2 cellular contexts compared by ENCODE assay signal in the genomic region with DNA sequence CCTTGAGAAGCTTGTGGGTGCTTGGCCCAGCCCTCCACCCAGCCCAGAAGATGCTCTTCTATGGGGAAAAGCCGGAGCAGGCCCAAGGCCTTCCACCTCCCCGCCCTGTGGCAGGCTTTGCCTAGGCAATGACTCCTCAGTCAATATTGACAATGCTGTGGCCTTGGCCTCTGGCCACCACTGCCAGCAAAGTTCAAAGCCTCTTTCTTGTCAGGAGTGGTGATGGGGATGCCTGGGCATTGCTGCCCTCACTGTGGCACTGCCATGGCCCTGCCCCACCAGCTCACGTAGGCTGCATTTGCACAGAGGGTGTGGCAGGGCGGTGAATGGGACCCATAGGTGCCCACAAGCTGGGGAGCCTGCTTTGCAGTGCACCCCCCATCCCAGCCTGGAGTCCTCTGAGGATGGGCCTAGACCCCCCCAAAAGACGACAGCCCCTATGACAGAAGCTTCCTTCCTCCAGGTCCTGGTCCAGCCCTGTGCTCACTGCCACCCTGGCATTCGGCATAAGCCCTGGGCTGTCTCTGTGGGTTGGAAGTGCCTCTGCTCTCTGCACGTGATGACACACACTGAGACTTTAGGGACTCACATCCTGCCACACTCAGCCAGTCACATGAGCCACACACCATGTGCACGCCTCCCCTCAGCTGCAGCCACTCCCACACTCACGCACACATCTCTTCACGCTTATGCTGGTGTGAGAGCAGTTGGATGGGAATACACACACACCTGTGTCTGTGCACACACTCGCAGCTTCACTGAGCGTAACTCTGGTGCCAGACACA.
TF ChIP-seq lines count a peak whose summit lies in the region.

No MANE protein-coding gene starts in this region.

TF ChIP-seq in IMR-90, 13 proteins besides CTCF, POLR2A, EP300 and RAD21:
- peak; percentile 63 for TF ChIP-seq BHLHE40 (IDR thresholded peaks at IDR 0.05; ENCODE audit: low read depth, low read length)
- TF ChIP-seq, protein P1, sequence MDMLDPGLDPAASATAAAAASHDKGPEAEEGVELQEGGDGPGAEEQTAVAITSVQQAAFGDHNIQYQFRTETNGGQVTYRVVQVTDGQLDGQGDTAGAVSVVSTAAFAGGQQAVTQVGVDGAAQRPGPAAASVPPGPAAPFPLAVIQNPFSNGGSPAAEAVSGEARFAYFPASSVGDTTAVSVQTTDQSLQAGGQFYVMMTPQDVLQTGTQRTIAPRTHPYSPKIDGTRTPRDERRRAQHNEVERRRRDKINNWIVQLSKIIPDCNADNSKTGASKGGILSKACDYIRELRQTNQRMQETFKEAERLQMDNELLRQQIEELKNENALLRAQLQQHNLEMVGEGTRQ (IDR thresholded peaks at IDR 0.05; ENCODE audit: low read depth, low read length): peak; percentile 56
- TF ChIP-seq RCOR1 (IDR thresholded peaks at IDR 0.05; ENCODE audit: insufficient replicate concordance, low read length): no peak

TF ChIP-seq in GM12878, 131 proteins besides CTCF, POLR2A, EP300 and RAD21:
- TF ChIP-seq PAX5 (IDR thresholded peaks at IDR 0.05; ENCODE audit: borderline replicate concordance, low read depth, low read length) (no peak), BHLHE40 (IDR thresholded peaks at IDR 0.05; ENCODE audit: borderline replicate concordance in 1 of 2, low read depth in 2 of 2, low read length in 1 of 2) (peak in 1 of 2 experiments; percentile 69; a peak in 2 of 4 replicates)
TF ChIP-seq in GM12878: peak in this region for 1.
